ENCODE assay signal across 10 cellular contexts in genomic region chr20:45842169-45842812, GRCh38. TPM values are rescaled to one million over a fixed set of nuclear protein-coding genes. Genes with fewer than 3 reads are reported as not detected.
DNase-seq lines count a peak whose midpoint lies in the region; ATAC-seq, FAIRE-seq and TF ChIP-seq lines count a peak whose summit lies in the region.
"Had no signal": no experiment of that assay in that cellular context is flagged by ENCODE, and none has a peak within 500 bp of the region (broad histone marks: within the 10 kb centered on the region; RNA-seq: fewer than 3 reads in every experiment).

No MANE protein-coding gene starts in this region.

- no peaks in the 10 kb centered on the region for H3K9me3 Mint-ChIP-seq in IgD-negative memory B cell

- no peaks in the 10 kb centered on the region for H3K27me3 Mint-ChIP-seq in IgD-negative memory B cell

- H3K9me3 ChIP-seq in smooth muscle cell (replicated peaks; ENCODE audit: low read depth), result no peaks in the 10 kb centered on the region
- H3K9me3 ChIP-seq in small intestine (ENCODE audit: control insufficient read depth, low read depth), result no peaks in the 10 kb centered on the region

- H3K27ac Mint-ChIP-seq in IgD-negative memory B cell, result peak overlapping the region in 2 of 3 donors; percentile 1 to 78

- 86% methylated on average over 5 of the region's 5 CpGs for WGBS in smooth muscle cell (ENCODE audit: low lambda C conversion rate)
- 49 to 82% (median 63%) methylated on average over 5 of the region's 5 CpGs for WGBS in small intestine, 3 donors

- H3K79me2 ChIP-seq in smooth muscle cell (ENCODE audit: low read depth), result no peaks in the 10 kb centered on the region

- no peak overlapping the region for H3K4me2 ChIP-seq in smooth muscle cell

- peaks cover 18% of the 10 kb centered on the region for H4K20me1 ChIP-seq in smooth muscle cell (ENCODE audit: low read depth)

- H3K4me1 Mint-ChIP-seq in IgD-negative memory B cell, result peaks cover 6 to 12% (median 10%) of the 10 kb centered on the region in 3 donors

- H3K36me3 ChIP-seq in smooth muscle cell (ENCODE audit: low read depth) (no peaks in the 10 kb centered on the region), small intestine (ENCODE audit: control insufficient read depth in 2 of 2, insufficient read depth in 2 of 2, low read length in 2 of 2) (peaks cover 14 to 20% of the 10 kb centered on the region in 2 donors)

- no peak for ATAC-seq in HG02885 (IDR thresholded peaks at IDR 0.05; ENCODE audit: poor library complexity, unreplicated experiment)

- H3K9ac ChIP-seq in smooth muscle cell (ENCODE audit: low read depth), result no peak overlapping the region

- H3K27me3 ChIP-seq in smooth muscle cell (ENCODE audit: low read depth) (no peaks in the 10 kb centered on the region), small intestine (ENCODE audit: control insufficient read depth in 2 of 2, insufficient read depth in 2 of 2, low read length in 2 of 2) (no peaks in the 10 kb centered on the region)

- no peak overlapping the region for H2AFZ ChIP-seq in smooth muscle cell (ENCODE audit: low read depth)

- H3K4me1 ChIP-seq in smooth muscle cell (ENCODE audit: low read depth) (no peaks in the 10 kb centered on the region), small intestine (ENCODE audit: control insufficient read depth in 2 of 2, insufficient read depth in 1 of 2, low read depth in 1 of 2, low read length in 1 of 2) (no peaks in the 10 kb centered on the region)

- H3K4me3 ChIP-seq in fibroblast of mammary gland (ENCODE audit: control insufficient read depth, low read depth, low read length), result no peak overlapping the region
- no peak overlapping the region for H3K4me3 ChIP-seq in smooth muscle cell
- no peak overlapping the region for H3K4me3 ChIP-seq in small intestine (ENCODE audit: low read depth in 1 of 2, low read length in 2 of 2)

- no peaks in the 10 kb centered on the region for H3K36me3 Mint-ChIP-seq in IgD-negative memory B cell

- TF ChIP-seq CTCF in fibroblast of mammary gland (conservative IDR thresholded peaks at IDR 0.05; ENCODE audit: control insufficient read depth, insufficient read depth, low read depth, low read length) (no peak), smooth muscle cell (IDR thresholded peaks at IDR 0.05; ENCODE audit: borderline replicate concordance, insufficient read depth, poor library complexity, severe bottlenecking) (no peak)

- FAIRE-seq in GM18507 (lab: Jason Lieb, UNC) (peak; percentile 84), small intestine (lab: Jason Lieb, UNC) (no peak)

- DNase-seq in GM18507 (ENCODE audit: extremely low spot score, insufficient read length, low read depth) (no peak), fibroblast of mammary gland (ENCODE audit: low read depth) (peak; percentile 80), smooth muscle cell (lab: John Stamatoyannopoulos, UW; ENCODE audit: unreplicated experiment) (no peak), KG1 (lab: John Stamatoyannopoulos, UW) (no peak), DMS153 (lab: John Stamatoyannopoulos, UW) (no peak), small intestine (no peak)
- DNase-seq: activated CD8-positive, alpha-beta memory T cell treated with anti-CD3 and anti-CD28 coated beads, Interleukin-2, amount 50 U/mL, for 48 hours; NCI-H1105 treated with DMSO at 0.1 percent for 48 hours had no signal

- H3F3A ChIP-seq in smooth muscle cell (ENCODE audit: low read depth), result peaks cover 6% of the 10 kb centered on the region

- H3K4me3 Mint-ChIP-seq in IgD-negative memory B cell, result peak overlapping the region in 2 of 4 donors; percentile 18 to 42

- H3K27ac ChIP-seq in smooth muscle cell (ENCODE audit: low read depth), result peak overlapping the region; percentile 7
- peak overlapping the region in 1 of 2 donors; percentile 16 for H3K27ac ChIP-seq in small intestine (ENCODE audit: low read depth in 1 of 2, low read length in 1 of 2)

RNA-seq across cellular contexts. Expression of gene SNX21, which starts 8.7 kb away (rescaled TPM):
- polyA plus RNA-seq in IgD-negative memory B cell (2.4 TPM), smooth muscle cell (14.4 and 17.8 TPM in 2 replicates), small intestine (10 to 100 TPM in 1 of 3 donors, 1 to 10 TPM in 2; 7.8 to 14.6 (median 8.7) TPM)
- total RNA-seq in smooth muscle cell, result 10.9 and 14.7 TPM in 2 replicates

RNA-seq across cellular contexts. Expression of gene ACOT8, which starts 14.9 kb away (rescaled TPM):
- polyA plus RNA-seq in IgD-negative memory B cell (45.2 TPM), smooth muscle cell (32.6 and 43.8 TPM in 2 replicates), small intestine (100 to 1,000 TPM in 1 of 3 donors, 10 to 100 TPM in 2; 41.2 to 123 (median 54.0) TPM)
- 30.2 and 31.9 TPM in 2 replicates for total RNA-seq in smooth muscle cell

RNA-seq across cellular contexts. Expression of gene ZSWIM3, which starts 15.1 kb away (rescaled TPM):
- polyA plus RNA-seq in IgD-negative memory B cell (3.0 TPM), smooth muscle cell (1.4 and 2.1 TPM in 2 replicates), small intestine (1 to 10 TPM; 2.7 to 4.7 (median 3.6) TPM)
- 4.9 and 6.5 TPM in 2 replicates for total RNA-seq in smooth muscle cell

RNA-seq across cellular contexts. Expression of gene TNNC2, which starts 15.2 kb away (rescaled TPM):
- 3.2 TPM for polyA plus RNA-seq in IgD-negative memory B cell
- total RNA-seq in smooth muscle cell, result 1.7 TPM in 1 of 2 replicates, not detected in the other
- 0.78 and 1.2 TPM in 2 replicates for polyA plus RNA-seq in smooth muscle cell
- 10 to 100 TPM in 1 of 3 donors, 1 to 10 TPM in 2; 2.6 to 23.0 (median 4.1) TPM for polyA plus RNA-seq in small intestine

RNA-seq across cellular contexts. Expression of gene UBE2C, which starts 29.8 kb away (rescaled TPM):
- polyA plus RNA-seq in IgD-negative memory B cell (0.46 TPM), smooth muscle cell (61.2 and 66.5 TPM in 2 replicates), small intestine (10 to 100 TPM; 10.8 to 99.6 (median 11.4) TPM)
- 25.8 and 35.1 TPM in 2 replicates for total RNA-seq in smooth muscle cell
